8 cellular contexts compared by ENCODE assay signal in genomic region chr4:184265566-184266351, GRCh38. TPM values are rescaled to one million over a fixed set of nuclear protein-coding genes. Genes with fewer than 3 reads are reported as not detected.
A peak's percentile ranks its signal among the peaks of the same experiment; 100 is the strongest.
DNase-seq lines count a peak whose midpoint lies in the region; ATAC-seq, FAIRE-seq and TF ChIP-seq lines count a peak whose summit lies in the region.

No MANE protein-coding gene starts in this region.

- H3K9me3 Mint-ChIP-seq in mesothelial cell of epicardium = no peaks in the 10 kb centered on the region

- no peaks in the 10 kb centered on the region for H4K20me1 ChIP-seq in HepG2 (ENCODE audit: insufficient read depth, low read length)

- H3K27me3 ChIP-seq in HepG2 (ENCODE audit: control insufficient read depth in 1 of 2, insufficient read depth in 2 of 2, low read length in 2 of 2) (no peaks in the 10 kb centered on the region), MG63 (no peaks in the 10 kb centered on the region)

- TF ChIP-seq EP300 in HepG2 (IDR thresholded peaks at IDR 0.05; ENCODE audit: low read depth in 2 of 2, low read length in 2 of 2) = no peak
- no peak for TF ChIP-seq EP300 in HepG2 (CRISPR knock-in tag; IDR thresholded peaks at IDR 0.05; ENCODE audit: borderline replicate concordance)

- in situ Hi-C loops in HepG2 (cut with HindIII; ENCODE audit: extremely low pct_ligation_motif_present, low pct_unique_long_range_greater_than_20kb) = loop anchor here (5.0 kb wide), 1 partner anchor 272 kb away; no protein-coding TSS in a partner anchor

- CTCF ChIA-PET in HepG2 (lab: Yijun Ruan, JAX; ENCODE audit: low intra/inter-chr PET ratio, low total read pairs) = interaction anchor here (3.3 kb wide), 1 partner anchor 273 kb away, joined by 34 read pairs; no protein-coding TSS in a partner anchor

- intact Hi-C loops in HepG2 (cut with micrococcal nuclease; ENCODE audit: unreplicated experiment) (loop anchor here (5.0 to 10.0 kb wide), 3 partner anchors 82 to 469 kb away; partner anchors contain the start of genes CASP3, CENPU and PRIMPOL), kidney (cut with DNase I) (no loop called here)

- no peak overlapping the region for H3K4me3 Mint-ChIP-seq in mesothelial cell of epicardium

- no peaks in the 10 kb centered on the region for H3K9me3 ChIP-seq in HepG2 (ENCODE audit: low read length)
- no peaks in the 10 kb centered on the region for H3K9me3 ChIP-seq in MG63
- H3K9me3 ChIP-seq in kidney (ENCODE audit: control insufficient read depth in 1 of 2, low read length in 2 of 2) = no peaks in the 10 kb centered on the region

- ATAC-seq in GM18502 (IDR thresholded peaks at IDR 0.05; ENCODE audit: poor library complexity, unreplicated experiment) (peak; percentile 33), HG02885 (IDR thresholded peaks at IDR 0.05; ENCODE audit: poor library complexity, unreplicated experiment) (peak; percentile 38), SK-N-SH treated with all-trans-retinoic acid at 6 μM for 48 hours (peak; percentile 58), HepG2 (0 out of 3 replicates have a peak, but pooled peaks have one; percentile 12)

- no peak for DNase-seq in HepG2 (ENCODE audit: low spot score)
- no peak for DNase-seq in HuH-7 (ENCODE audit: low spot score)
- DNase-seq in mesothelial cell of epicardium (ENCODE audit: low spot score in 2 of 2, unreplicated experiment in 2 of 2) = no peak
- DNase-seq in MG63 = no peak
- no peak for DNase-seq in kidney

- peak overlapping the region; percentile 73 for H2AFZ ChIP-seq in HepG2 (ENCODE audit: low read length)

- TF ChIP-seq POLR2A in HepG2 (IDR thresholded peaks at IDR 0.05; ENCODE audit: insufficient read depth in 1 of 2, low read depth in 2 of 2, low read length in 2 of 2) = no peak

- peaks cover 5% of the 10 kb centered on the region for H3K27me3 Mint-ChIP-seq in mesothelial cell of epicardium (ENCODE audit: low read depth)

- TF ChIP-seq RAD21 in HepG2 (CRISPR knock-in tag; IDR thresholded peaks at IDR 0.05) = no peak

- H3K4me2 ChIP-seq in HepG2 (ENCODE audit: low read depth, low read length) = peak overlapping the region; percentile 57

- H3K36me3 Mint-ChIP-seq in mesothelial cell of epicardium = no peaks in the 10 kb centered on the region

- TF ChIP-seq CTCF in HepG2 (CRISPR knock-in tag; IDR thresholded peaks at IDR 0.05) (no peak), mesothelial cell of epicardium (IDR thresholded peaks at IDR 0.05; ENCODE audit: unreplicated experiment) (no peak), kidney (IDR thresholded peaks at IDR 0.05; ENCODE audit: borderline replicate concordance, extremely low read depth, insufficient read depth) (no peak)

- H3K27ac Mint-ChIP-seq in mesothelial cell of epicardium = no peak overlapping the region

- H3K4me3 ChIP-seq in HepG2 (replicated peaks in 1 of 3; ENCODE audit: insufficient read depth in 1 of 3, low read depth in 2 of 3, low read length in 3 of 3) = peak overlapping the region in 1 of 3 experiments; percentile 9; a peak in 1 of 6 replicates
- no peak overlapping the region for H3K4me3 ChIP-seq in MG63
- peak overlapping the region in 1 of 2 donors; percentile 37 for H3K4me3 ChIP-seq in kidney (ENCODE audit: low read length in 2 of 2)

- H3K27ac ChIP-seq in HepG2 (ENCODE audit: extremely low read length, insufficient read depth, low read length) (no peak overlapping the region), kidney (ENCODE audit: low read depth in 2 of 2, low read length in 2 of 2) (no peak overlapping the region)

- peaks cover 34% of the 10 kb centered on the region for H3K4me1 ChIP-seq in HepG2 (ENCODE audit: insufficient read depth, low read length)
- no peaks in the 10 kb centered on the region for H3K4me1 ChIP-seq in kidney (ENCODE audit: control insufficient read depth in 1 of 2, insufficient read depth in 1 of 2, low read depth in 1 of 2, low read length in 2 of 2)

- 56% methylated on average over 16 of the region's 16 CpGs for WGBS in HepG2 (ENCODE audit: low lambda C conversion rate)

- POLR2A ChIA-PET in HepG2 (lab: Yijun Ruan, JAX) = interaction anchor here (0.9 to 3.3 kb wide), 2 partner anchors 209 to 272 kb away, joined by 3 to 11 read pairs; partner anchors contain the start of gene IRF2

- no TSS peak for BruUV-seq in HepG2 (replicated peaks; lab: Mats Ljungman, UMichigan)

- peaks cover 3% of the 10 kb centered on the region for H3K4me1 Mint-ChIP-seq in mesothelial cell of epicardium

- no peaks in the 10 kb centered on the region for H3K79me2 ChIP-seq in HepG2 (ENCODE audit: insufficient read depth, low read length)

- FAIRE-seq in HepG2 (lab: Jason Lieb, UNC) (no peak), kidney (lab: Jason Lieb, UNC) (no peak)

- H3K9ac ChIP-seq in HepG2 (ENCODE audit: insufficient read depth, low read depth, low read length) (no peak overlapping the region), kidney (ENCODE audit: low read length in 2 of 2) (no peak overlapping the region)

- H3K36me3 ChIP-seq in HepG2 (replicated peaks in 1 of 2; ENCODE audit: control insufficient read depth in 1 of 2, insufficient read depth in 2 of 2, low read length in 2 of 2) (no peaks in the 10 kb centered on the region), MG63 (no peaks in the 10 kb centered on the region), kidney (ENCODE audit: control insufficient read depth in 1 of 2, insufficient read depth in 2 of 2, low read length in 2 of 2) (no peaks in the 10 kb centered on the region)

TF ChIP-seq in SK-N-SH treated with all-trans-retinoic acid at 6 μM for 48 hours, 23 proteins besides CTCF, POLR2A, EP300 and RAD21 (continues in another document):
- TF ChIP-seq CREB5 (CRISPR knock-in tag; IDR thresholded peaks at IDR 0.05; ENCODE audit: low read depth) = no peak

TF ChIP-seq in HepG2, 621 proteins besides CTCF, POLR2A, EP300 and RAD21:
- no peak for TF ChIP-seq HOXA9 (CRISPR knock-in tag; IDR thresholded peaks at IDR 0.05; ENCODE audit: borderline replicate concordance)
- TF ChIP-seq FOSL2 (CRISPR knock-in tag; IDR thresholded peaks at IDR 0.05) = peak; percentile 55

RNA-seq across cellular contexts. Expression of gene ENPP6, which starts 48.1 kb away (rescaled TPM):
- total RNA-seq in HepG2 (2016; rRNA removed; fragmentation: Illumina TruSeq; extraction: Trizol) (not detected in 2 replicates), mesothelial cell of epicardium (0.11 to 0.38 TPM (median 0.22 TPM) in 3 replicates), kidney (0.91 TPM)
- not detected in 2 replicates for total RNA-seq in HepG2 (2016; cell fraction: cytosol; rRNA removed; fragmentation: Illumina TruSeq; extraction: Trizol; ENCODE audit: low read depth)
- total RNA-seq in HepG2 (2016; cell fraction: insoluble cytoplasmic fraction; rRNA removed; fragmentation: Illumina TruSeq; extraction: Trizol) = not detected in 2 replicates
- total RNA-seq in HepG2 (2016; cell fraction: membrane; rRNA removed; fragmentation: Illumina TruSeq; extraction: Trizol) = not detected in 2 replicates
- total RNA-seq in HepG2 (2016; cell fraction: nucleus; rRNA removed; fragmentation: Illumina TruSeq; extraction: Trizol) = not detected in 2 replicates
- polyA plus RNA-seq in HepG2 (2011; rRNA removed) (not detected in 2 replicates), kidney (ENCODE audit: insufficient read depth, low read depth, low replicate concordance) (7.2 TPM)
- polyA plus RNA-seq in HepG2 (2011; cell fraction: cytosol; rRNA removed) = 0.03 TPM in 1 of 2 replicates, not detected in the other
- not detected in 2 replicates for polyA plus RNA-seq in HepG2 (2011; cell fraction: nucleus; rRNA removed)
- polyA plus RNA-seq in HepG2 (2012) = not detected in 2 replicates
- not detected in 2 replicates for polyA plus RNA-seq in HepG2 (2016; cell fraction: cytosol; fragmentation: Illumina TruSeq; extraction: Trizol; ENCODE audit: low read depth)
- polyA plus RNA-seq in HepG2 (2016; cell fraction: insoluble cytoplasmic fraction; fragmentation: Illumina TruSeq; extraction: Trizol; ENCODE audit: low read depth) = not detected in 2 replicates
- not detected in 2 replicates for polyA plus RNA-seq in HepG2 (2016; cell fraction: membrane; fragmentation: Illumina TruSeq; extraction: Trizol; ENCODE audit: low read depth)
- not detected in 2 replicates for polyA plus RNA-seq in HepG2 (2016; cell fraction: nucleus; fragmentation: Illumina TruSeq; extraction: Trizol; ENCODE audit: insufficient read depth, low read depth)
- not detected in 2 replicates for polyA minus RNA-seq in HepG2 (2011; rRNA and poly(A)+ RNA removed; ENCODE audit: low replicate concordance)
- polyA minus RNA-seq in HepG2 (2011; cell fraction: cytosol; rRNA and poly(A)+ RNA removed) = not detected in 2 replicates
- polyA minus RNA-seq in HepG2 (2011; cell fraction: nucleus; rRNA and poly(A)+ RNA removed) = not detected in 2 replicates
- total RNA-seq in MG63 (2014; rRNA removed; shearing (Covaris generic); ENCODE audit: low replicate concordance) = 0.16 and 0.27 TPM in 2 replicates
